Comparison of ENCODE assay signal across 16 cellular contexts in genomic region chr6:134394141-134394648, GRCh38.
DNase-seq lines count a peak whose midpoint lies in the region; ATAC-seq and TF ChIP-seq lines count a peak whose summit lies in the region.
"Had no signal": no experiment of that assay in that cellular context is flagged by ENCODE, and none has a peak within 500 bp of the region (broad histone marks: within the 10 kb centered on the region; RNA-seq: fewer than 3 reads in every experiment).

No MANE protein-coding gene starts in this region.

- H3K9me3 Mint-ChIP-seq in activated T-cell treated with anti-CD3 and anti-CD28 coated beads, Interleukin-2, amount 50 U/mL, for 72 hours: no peaks in the 10 kb centered on the region
- no peaks in the 10 kb centered on the region for H3K9me3 Mint-ChIP-seq in activated T-helper 17 cell treated with anti-CD3 and anti-CD28 coated beads, Interleukin-2, amount 50 U/mL, for 72 hours
- H3K9me3 Mint-ChIP-seq in progenitor cell of endocrine pancreas (ENCODE audit: low read depth): no peaks in the 10 kb centered on the region
- H3K9me3 Mint-ChIP-seq: CD4-positive, CD25-positive, alpha-beta regulatory T cell had no signal

- H3K27ac Mint-ChIP-seq in activated T-cell treated with anti-CD3 and anti-CD28 coated beads, Interleukin-2, amount 50 U/mL, for 72 hours: no peak overlapping the region
- H3K27ac Mint-ChIP-seq in activated T-helper 17 cell treated with anti-CD3 and anti-CD28 coated beads, Interleukin-2, amount 50 U/mL, for 72 hours: no peak overlapping the region
- H3K27ac Mint-ChIP-seq in progenitor cell of endocrine pancreas: peak overlapping the region; percentile 51

- no peak for TF ChIP-seq POLR2A in esophagus squamous epithelium (IDR thresholded peaks at IDR 0.05)

- intact Hi-C loops in esophagus squamous epithelium (cut with DNase I): no loop called here

- peak; percentile 40 to 60 for ATAC-seq in activated T-cell treated with anti-CD3 and anti-CD28 coated beads, Interleukin-2, amount 50 U/mL, for 72 hours (replicated peaks in 1 of 2)
- peak; percentile 76 for ATAC-seq in activated T-helper 17 cell treated with anti-CD3 and anti-CD28 coated beads, Interleukin-2, amount 50 U/mL, for 72 hours (replicated peaks)
- no peak for ATAC-seq in GM21367 (IDR thresholded peaks at IDR 0.05; ENCODE audit: unreplicated experiment)

- H3K4me3 ChIP-seq in esophagus squamous epithelium: no peak overlapping the region

- no peak overlapping the region for H3K4me3 Mint-ChIP-seq in activated T-cell treated with anti-CD3 and anti-CD28 coated beads, Interleukin-2, amount 50 U/mL, for 72 hours
- no peak overlapping the region for H3K4me3 Mint-ChIP-seq in activated T-helper 17 cell treated with anti-CD3 and anti-CD28 coated beads, Interleukin-2, amount 50 U/mL, for 72 hours
- no peak overlapping the region for H3K4me3 Mint-ChIP-seq in progenitor cell of endocrine pancreas (ENCODE audit: low read depth)
- H3K4me3 Mint-ChIP-seq: CD4-positive, CD25-positive, alpha-beta regulatory T cell had no signal

- H3K4me1 ChIP-seq in esophagus squamous epithelium: peaks cover 6 to 57% (median 8%) of the 10 kb centered on the region in 3 donors
- H3K4me1 ChIP-seq: BE2C had no signal

- no peaks in the 10 kb centered on the region for H3K36me3 Mint-ChIP-seq in activated T-cell treated with anti-CD3 and anti-CD28 coated beads, Interleukin-2, amount 50 U/mL, for 72 hours (ENCODE audit: insufficient read depth in 2 of 2)
- H3K36me3 Mint-ChIP-seq in activated T-helper 17 cell treated with anti-CD3 and anti-CD28 coated beads, Interleukin-2, amount 50 U/mL, for 72 hours (ENCODE audit: low read depth): no peaks in the 10 kb centered on the region
- H3K36me3 Mint-ChIP-seq in progenitor cell of endocrine pancreas (ENCODE audit: insufficient read depth): no peaks in the 10 kb centered on the region
- H3K36me3 Mint-ChIP-seq: CD4-positive, CD25-positive, alpha-beta regulatory T cell had no signal

- 65 to 76% methylated on average over 2 of the region's 2 CpGs for WGBS in esophagus squamous epithelium, 2 donors

- no peak for TF ChIP-seq CTCF in esophagus squamous epithelium (IDR thresholded peaks at IDR 0.05)
- no peak for TF ChIP-seq CTCF in progenitor cell of endocrine pancreas (IDR thresholded peaks at IDR 0.05; ENCODE audit: unreplicated experiment)

- H3K27ac ChIP-seq in esophagus squamous epithelium: peak overlapping the region; percentile 43 to 80 (median 54)

- no peaks in the 10 kb centered on the region for H3K36me3 ChIP-seq in esophagus squamous epithelium
- H3K36me3 ChIP-seq: BE2C had no signal

- H3K9me3 ChIP-seq in esophagus squamous epithelium: no peaks in the 10 kb centered on the region
- H3K9me3 ChIP-seq: BE2C had no signal

- H3K27me3 ChIP-seq in esophagus squamous epithelium: no peaks in the 10 kb centered on the region
- H3K27me3 ChIP-seq: BE2C had no signal

- peaks cover 14% of the 10 kb centered on the region for H3K4me1 Mint-ChIP-seq in activated T-cell treated with anti-CD3 and anti-CD28 coated beads, Interleukin-2, amount 50 U/mL, for 72 hours (ENCODE audit: low read depth)
- peaks cover 5% of the 10 kb centered on the region for H3K4me1 Mint-ChIP-seq in activated T-helper 17 cell treated with anti-CD3 and anti-CD28 coated beads, Interleukin-2, amount 50 U/mL, for 72 hours
- peaks cover 6% of the 10 kb centered on the region for H3K4me1 Mint-ChIP-seq in progenitor cell of endocrine pancreas (ENCODE audit: low read depth)

- no peaks in the 10 kb centered on the region for H3K27me3 Mint-ChIP-seq in activated T-cell treated with anti-CD3 and anti-CD28 coated beads, Interleukin-2, amount 50 U/mL, for 72 hours (ENCODE audit: low read depth)
- H3K27me3 Mint-ChIP-seq in activated T-helper 17 cell treated with anti-CD3 and anti-CD28 coated beads, Interleukin-2, amount 50 U/mL, for 72 hours: no peaks in the 10 kb centered on the region
- H3K27me3 Mint-ChIP-seq in progenitor cell of endocrine pancreas: no peaks in the 10 kb centered on the region
- H3K27me3 Mint-ChIP-seq: CD4-positive, CD25-positive, alpha-beta regulatory T cell had no signal

- no peak for DNase-seq in activated T-cell treated with anti-CD3 and anti-CD28 coated beads, Interleukin-2, amount 50 U/mL, for 72 hours
- no peak for DNase-seq in activated T-cell treated with anti-CD3 and anti-CD28 coated beads, Interleukin-2, amount 50 U/mL, for 48 hours
- no peak for DNase-seq in esophagus squamous epithelium (lab: John Stamatoyannopoulos, UW)
- DNase-seq in progenitor cell of endocrine pancreas (ENCODE audit: low spot score, unreplicated experiment): no peak
- no peak for DNase-seq in ureter (ENCODE audit: low spot score)
- DNase-seq in DMS 273 treated with DMSO at 0.1 percent for 48 hours (lab: John Stamatoyannopoulos, UW): no peak
- DNase-seq: BE2C; CD4-positive, CD25-positive, alpha-beta regulatory T cell; COR-L47; GDM1; NCI-H1092 treated with DMSO at 0.1 percent for 48 hours; NCI-H2081 treated with DMSO at 0.1 percent for 48 hours; NCI-H774; Right ventricle myocardium superior had no signal
